8 cellular contexts compared by ENCODE assay signal in genomic region chrX:106612403-106612789, GRCh38. TPM values are rescaled to one million over a fixed set of nuclear protein-coding genes. Genes with fewer than 3 reads are reported as not detected.
A peak's percentile ranks its signal among the peaks of the same experiment; 100 is the strongest.
DNase-seq lines count a peak whose midpoint lies in the region; ATAC-seq and TF ChIP-seq lines count a peak whose summit lies in the region.

No MANE protein-coding gene starts in this region.

- peak overlapping the region; percentile 79 for H3K4me3 ChIP-seq in NT2/D1 (ENCODE audit: insufficient read length, low read depth)
- peak overlapping the region; percentile 47 to 58 (median 51) for H3K4me3 ChIP-seq in esophagus muscularis mucosa

- peak overlapping the region; percentile 72 for H3K9ac ChIP-seq in NT2/D1 (ENCODE audit: insufficient read length, low read depth)

- TF ChIP-seq EP300 in esophagus muscularis mucosa (IDR thresholded peaks at IDR 0.05), result no peak

- peak overlapping the region; percentile 99 for H3K4me3 Mint-ChIP-seq in neural crest cell

- no peaks in the 10 kb centered on the region for H3K9me3 Mint-ChIP-seq in neural crest cell

- H3K27ac Mint-ChIP-seq in neural crest cell (ENCODE audit: unreplicated experiment), result peak overlapping the region; percentile 94

- 36% methylated on average over 10 of the region's 10 CpGs for WGBS in esophagus muscularis mucosa

- H3K36me3 ChIP-seq in NT2/D1 (ENCODE audit: insufficient read depth, insufficient read length, low read length), result no peaks in the 10 kb centered on the region
- no peaks in the 10 kb centered on the region for H3K36me3 ChIP-seq in esophagus muscularis mucosa

- H3K4me1 Mint-ChIP-seq in neural crest cell, result peaks cover 25% of the 10 kb centered on the region

- H3K4me1 ChIP-seq in NT2/D1 (ENCODE audit: insufficient read depth, insufficient read length) (no peaks in the 10 kb centered on the region), esophagus muscularis mucosa (peaks cover 0 to 10% (median 3%) of the 10 kb centered on the region in 4 donors)

- H3K27me3 ChIP-seq in NT2/D1 (ENCODE audit: insufficient read depth, insufficient read length), result peaks cover 5% of the 10 kb centered on the region
- H3K27me3 ChIP-seq in esophagus muscularis mucosa, result peaks cover 0 to 6% (median 0%) of the 10 kb centered on the region in 4 donors

- intact Hi-C loops in esophagus muscularis mucosa (cut with DNase I), result no loop called here

- no peaks in the 10 kb centered on the region for H3K27me3 Mint-ChIP-seq in neural crest cell (ENCODE audit: low read depth)

- no peaks in the 10 kb centered on the region for H3K9me3 ChIP-seq in NT2/D1 (ENCODE audit: insufficient read depth, low read length)
- H3K9me3 ChIP-seq in esophagus muscularis mucosa, result no peaks in the 10 kb centered on the region

- TF ChIP-seq CTCF in esophagus muscularis mucosa (IDR thresholded peaks at IDR 0.05) (no peak), neural crest cell (conservative IDR thresholded peaks at IDR 0.05) (no peak)

- peak; percentile 57 for DNase-seq in NCI-H1092 treated with DMSO at 0.1 percent for 48 hours (lab: John Stamatoyannopoulos, UW)
- no peak for DNase-seq in NCI-H1092 (lab: John Stamatoyannopoulos, UW)
- DNase-seq in NT2/D1 (ENCODE audit: low read depth, low spot score), result no peak
- no peak for DNase-seq in esophagus muscularis mucosa (ENCODE audit: extremely low spot score)
- no peak for DNase-seq in neural crest cell (ENCODE audit: low read depth, low spot score)
- no peak for DNase-seq in CD1c-positive myeloid dendritic cell (ENCODE audit: extremely low spot score)
- DNase-seq in mucosa of gallbladder (ENCODE audit: low spot score), result no peak

- peak; percentile 15 for ATAC-seq in HG02571 (IDR thresholded peaks at IDR 0.05; ENCODE audit: unreplicated experiment)

- H3K27ac ChIP-seq in esophagus muscularis mucosa (replicated peaks in 1 of 4), result no peak overlapping the region

- no peak for TF ChIP-seq POLR2A in esophagus muscularis mucosa (IDR thresholded peaks at IDR 0.05; ENCODE audit: low read depth)

- H3K36me3 Mint-ChIP-seq in neural crest cell (ENCODE audit: low read depth), result no peaks in the 10 kb centered on the region

RNA-seq across cellular contexts. Expression of gene RADX, which starts 0.6 kb away (rescaled TPM):
- total RNA-seq in esophagus muscularis mucosa (1 to 10 TPM; 1.7 to 2.7 (median 2.2) TPM), neural crest cell (17.4 and 19.9 TPM in 2 replicates), mucosa of gallbladder (1.7 TPM)
